31 cellular contexts compared by ENCODE assay signal in the genomic region with DNA sequence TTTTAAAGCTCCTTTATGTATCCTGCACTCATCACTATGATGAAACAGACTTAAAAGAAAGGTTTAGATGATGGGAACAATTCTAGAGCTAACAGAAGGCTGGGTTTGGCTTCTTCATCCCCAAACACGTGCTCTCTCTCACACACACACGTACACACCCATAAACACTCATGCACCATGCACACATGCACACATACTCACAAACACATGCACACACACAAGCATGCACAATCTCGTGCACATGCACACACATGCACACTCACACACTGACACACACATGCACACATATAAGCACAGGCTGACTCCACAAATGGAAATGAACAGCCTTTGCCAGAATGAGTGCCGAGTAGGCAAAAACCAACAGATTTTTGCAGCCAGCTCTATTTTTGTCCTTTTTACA.
"Had no signal": no experiment of that assay in that cellular context is flagged by ENCODE, and none has a peak within 500 bp of the region (broad histone marks: within the 10 kb centered on the region; RNA-seq: fewer than 3 reads in every experiment).

No MANE protein-coding gene starts in this region.

- ATAC-seq: left colon; left lung; lower lobe of right lung; natural killer cell; psoas muscle; sciatic nerve; stimulated activated naive B cell treated with anti-CD40 and anti-IgM and Interleukin-4, amounts not matched to agents 10 μg/mL and 1 μg/mL and 100 μg/mL, for 72 hours; stimulated activated naive CD8-positive, alpha-beta T cell treated with anti-CD3 and anti-CD28 coated beads, Interleukin-15, Interleukin-2, amounts not matched to agents 100 U/mL and 50 U/mL, for 24 hours had no signal

- H2AFZ ChIP-seq: neural progenitor cell, parathyroid adenoma had no signal

- H3K4me3 Mint-ChIP-seq: mesothelial cell of epicardium; naive B cell; natural killer cell; nephron progenitor cell; neural progenitor cell; stimulated activated naive B cell treated with anti-CD40 and anti-IgM and Interleukin-4, amounts not matched to agents 10 μg/mL and 1 μg/mL and 100 μg/mL, for 72 hours; type B pancreatic cell had no signal

- H3K36me3 Mint-ChIP-seq: mesothelial cell of epicardium; naive B cell; natural killer cell; neural progenitor cell; stimulated activated naive B cell treated with anti-CD40 and anti-IgM and Interleukin-4, amounts not matched to agents 10 μg/mL and 1 μg/mL and 100 μg/mL, for 72 hours; type B pancreatic cell had no signal

- H3K79me2 ChIP-seq: parathyroid adenoma had no signal

- H3K27me3 ChIP-seq: left lung, neural progenitor cell, neutrophil, right atrium auricular region, stomach, suprapubic skin, tibial artery, vagina had no signal

- FAIRE-seq: islet of Langerhans, kidney had no signal

- H3K9me3 ChIP-seq: lower lobe of right lung, neutrophil, psoas muscle, right atrium auricular region, suprapubic skin, thoracic aorta, tibial artery, vagina had no signal

- H3K27ac Mint-ChIP-seq: mesothelial cell of epicardium; natural killer cell; nephron progenitor cell; neural progenitor cell; stimulated activated naive B cell treated with anti-CD40 and anti-IgM and Interleukin-4, amounts not matched to agents 10 μg/mL and 1 μg/mL and 100 μg/mL, for 72 hours; type B pancreatic cell had no signal

- H3K36me3 ChIP-seq: left lung, lower lobe of right lung, neural progenitor cell, neutrophil, right atrium auricular region, stomach, suprapubic skin, thoracic aorta, tibial artery, vagina had no signal

- H3K4me1 Mint-ChIP-seq: mesothelial cell of epicardium; naive B cell; natural killer cell; nephron progenitor cell; neural progenitor cell; stimulated activated naive B cell treated with anti-CD40 and anti-IgM and Interleukin-4, amounts not matched to agents 10 μg/mL and 1 μg/mL and 100 μg/mL, for 72 hours had no signal

- H3K9me3 Mint-ChIP-seq: type B pancreatic cell had no signal

- H3K9ac ChIP-seq: neural progenitor cell, parathyroid adenoma had no signal

- H3K4me1 ChIP-seq: left lung, lower lobe of right lung, neural progenitor cell, parathyroid adenoma, psoas muscle, right atrium auricular region, stomach, suprapubic skin, tibial artery, vagina had no signal

- H3K27me3 Mint-ChIP-seq: naive B cell; stimulated activated naive B cell treated with anti-CD40 and anti-IgM and Interleukin-4, amounts not matched to agents 10 μg/mL and 1 μg/mL and 100 μg/mL, for 72 hours; type B pancreatic cell had no signal

- DNase-seq: kidney; left colon; left lung; lower lobe of right lung; mammary epithelial cell; mesendoderm; naive B cell; natural killer cell; nephron progenitor cell; occipital lobe; psoas muscle; stimulated activated CD4-positive, alpha-beta T cell treated with anti-CD3 and anti-CD28 coated beads, Interleukin-12 subunit alpha, Interleukin-12 subunit beta, amount 100 ng/mL, for 4 hours; stimulated activated CD4-positive, alpha-beta T cell treated with anti-CD3 and anti-CD28 coated beads, Interleukin-15, amount 100 ng/mL, for 24 hours; stimulated activated CD4-positive, alpha-beta T cell treated with anti-CD3 and anti-CD28 coated beads, Interleukin-2, amount 100 ng/mL, for 24 hours; stimulated activated CD4-positive, alpha-beta T cell treated with anti-CD3 and anti-CD28 coated beads, Interleukin-4, amount 100 ng/mL, for 1 hour; stimulated activated naive B cell treated with anti-CD40 and anti-IgM and Interleukin-4, amounts not matched to agents 10 μg/mL and 1 μg/mL and 100 μg/mL, for 72 hours; stimulated activated naive CD8-positive, alpha-beta T cell treated with anti-CD3 and anti-CD28 coated beads, Interleukin-15, Interleukin-2, amounts not matched to agents 100 U/mL and 50 U/mL, for 24 hours; stomach; tibial artery had no signal

- H3K27ac ChIP-seq: left lung, lower lobe of right lung, neural progenitor cell, neutrophil, parathyroid adenoma, psoas muscle, right atrium auricular region, skin epidermis, stomach, suprapubic skin, thoracic aorta, tibial artery, vagina had no signal

- H3K4me2 ChIP-seq: neural progenitor cell had no signal

- H3K4me3 ChIP-seq: left lung, lower lobe of right lung, neural progenitor cell, psoas muscle, right atrium auricular region, skin epidermis, stomach, suprapubic skin, thoracic aorta, tibial artery, vagina had no signal
